ENCODE assay signal across 8 cellular contexts in genomic region chr7:516606-517456, GRCh38. TPM values are rescaled to one million over a fixed set of nuclear protein-coding genes. Genes with fewer than 3 reads are reported as not detected.
DNase-seq lines count a peak whose midpoint lies in the region; ATAC-seq and TF ChIP-seq lines count a peak whose summit lies in the region.

No MANE protein-coding gene starts in this region.

- no peaks in the 10 kb centered on the region for H3K36me3 Mint-ChIP-seq in CD8-positive, alpha-beta T cell

- no peak for TF ChIP-seq EP300 in upper lobe of left lung (IDR thresholded peaks at IDR 0.05)

- peaks cover 22% of the 10 kb centered on the region for H3K4me1 ChIP-seq in HUES64 (ENCODE audit: insufficient read depth, low read length)
- peaks cover 26% of the 10 kb centered on the region for H3K4me1 ChIP-seq in colonic mucosa
- peaks cover 11 to 24% of the 10 kb centered on the region in 2 donors for H3K4me1 ChIP-seq in lung (ENCODE audit: control insufficient read depth in 2 of 2, insufficient read depth in 2 of 2, low read length in 2 of 2)
- H3K4me1 ChIP-seq in upper lobe of left lung, result peaks cover 41 to 93% (median 65%) of the 10 kb centered on the region in 4 donors
- peaks cover 19% of the 10 kb centered on the region for H3K4me1 ChIP-seq in CD8-positive, alpha-beta T cell (ENCODE audit: insufficient read depth, low read length)

- H3K4me1 Mint-ChIP-seq in CD8-positive, alpha-beta T cell (ENCODE audit: low read depth), result peaks cover 22% of the 10 kb centered on the region

- ATAC-seq in lung (ENCODE audit: insufficient read depth, low FRiP score), result no peak
- peak in 1 of 2 donors; percentile 7 for ATAC-seq in upper lobe of left lung (ENCODE audit: low FRiP score in 2 of 2)
- no peak for ATAC-seq in CD8-positive, alpha-beta T cell
- no peak for ATAC-seq in HG03159 (IDR thresholded peaks at IDR 0.05; ENCODE audit: unreplicated experiment)

- no peak for TF ChIP-seq CTCF in AG04450 (IDR thresholded peaks at IDR 0.05; ENCODE audit: low read depth, low read length)
- no peak for TF ChIP-seq CTCF in colonic mucosa (IDR thresholded peaks at IDR 0.05)
- TF ChIP-seq CTCF in lung (IDR thresholded peaks at IDR 0.05; ENCODE audit: control extremely low read depth, extremely low read depth), result no peak
- TF ChIP-seq CTCF in upper lobe of left lung (IDR thresholded peaks at IDR 0.05), result no peak
- TF ChIP-seq CTCF in CD8-positive, alpha-beta T cell (IDR thresholded peaks at IDR 0.05), result no peak

- WGBS in HUES64, result under 1% methylated on average over 81 of the region's 83 CpGs
- WGBS in lung, 2 donors, result 3 to 6% methylated on average over 60 to 83 of the region's 83 CpGs
- WGBS in upper lobe of left lung, 2 donors, result 3 to 6% methylated on average over 18 to 55 of the region's 83 CpGs

- POLR2A ChIA-PET in AG04450 (lab: Yijun Ruan, JAX), result no interaction called here
- POLR2A ChIA-PET in CD8-positive, alpha-beta T cell (lab: Charles Lee), result no interaction called here

- H3K9ac ChIP-seq in HUES64 (ENCODE audit: low read depth, low read length), result peak overlapping the region; percentile 72
- H3K9ac ChIP-seq in colonic mucosa (ENCODE audit: low read depth in 2 of 2, low read length in 2 of 2), result peak overlapping the region; percentile 34 to 91

- intact Hi-C loops in colonic mucosa (cut with DNase I), result loop anchor here (5.0 kb wide), 1 partner anchor 185 kb away; no protein-coding TSS in a partner anchor
- intact Hi-C loops in CD8-positive, alpha-beta T cell (cut with DNase I, micrococcal nuclease), result loop anchor here in 1 of 2 experiments (5.0 kb wide), 2 partner anchors 210 to 255 kb away; partner anchors contain the start of genes DNAAF5 and PRKAR1B

- CTCF ChIA-PET in AG04450 (lab: Charles Lee), result no interaction called here
- CTCF ChIA-PET in CD8-positive, alpha-beta T cell (lab: Charles Lee), result no interaction called here

- H3K9me3 Mint-ChIP-seq in CD8-positive, alpha-beta T cell, result no peaks in the 10 kb centered on the region

- peak in 1 of 4 donors; percentile 26 for TF ChIP-seq POLR2A in upper lobe of left lung (IDR thresholded peaks at IDR 0.05)

- H3K9me3 ChIP-seq in AG04450 (ENCODE audit: control insufficient read depth, insufficient read depth, low read length) (no peaks in the 10 kb centered on the region; the same call in 1 of the 2 replicates), HUES64 (ENCODE audit: insufficient read depth, low read depth, low read length) (no peaks in the 10 kb centered on the region), colonic mucosa (no peaks in the 10 kb centered on the region), lung (ENCODE audit: control insufficient read depth in 2 of 2, insufficient read depth in 1 of 2, low read length in 1 of 2) (no peaks in the 10 kb centered on the region), upper lobe of left lung (no peaks in the 10 kb centered on the region)
- no peaks in the 10 kb centered on the region for H3K9me3 ChIP-seq in CD8-positive, alpha-beta T cell (ENCODE audit: low read length)

- H3K27me3 Mint-ChIP-seq in CD8-positive, alpha-beta T cell (ENCODE audit: low read depth), result peaks cover 28% of the 10 kb centered on the region

- peaks cover 2% of the 10 kb centered on the region; the same call in 1 of the 2 replicates for H3K36me3 ChIP-seq in HUES64 (ENCODE audit: insufficient read depth, low read length)
- H3K36me3 ChIP-seq in colonic mucosa, result no peaks in the 10 kb centered on the region
- H3K36me3 ChIP-seq in lung (ENCODE audit: control insufficient read depth in 2 of 2, insufficient read depth in 2 of 2, low read length in 2 of 2), result peaks cover 0 to 6% of the 10 kb centered on the region in 2 donors
- H3K36me3 ChIP-seq in upper lobe of left lung, result peaks cover 0 to 5% (median 2%) of the 10 kb centered on the region in 4 donors
- H3K36me3 ChIP-seq in CD8-positive, alpha-beta T cell (ENCODE audit: insufficient read depth, low read length), result no peaks in the 10 kb centered on the region

- H3K4me3 Mint-ChIP-seq in CD8-positive, alpha-beta T cell, result no peak overlapping the region

- no peak for DNase-seq in AG04450 (ENCODE audit: low read depth, low spot score)
- DNase-seq in colonic mucosa, result peak; percentile 77
- DNase-seq in lung (ENCODE audit: low spot score), result no peak
- peak in 1 of 2 donors; percentile 87 for DNase-seq in upper lobe of left lung
- no peak for DNase-seq in GM19238 (ENCODE audit: insufficient read length, low spot score)
- no peak for DNase-seq in CD8-positive, alpha-beta T cell

- no peak overlapping the region for H3K27ac Mint-ChIP-seq in CD8-positive, alpha-beta T cell

- H3K27ac ChIP-seq in AG04450 (ENCODE audit: low read depth, low read length), result no peak overlapping the region
- H3K27ac ChIP-seq in HUES64 (ENCODE audit: low read depth, low read length), result peak overlapping the region; percentile 93; the same call in 1 of the 2 replicates
- H3K27ac ChIP-seq in colonic mucosa, result peak overlapping the region; percentile 97
- peak overlapping the region; percentile 60 to 92 for H3K27ac ChIP-seq in lung (ENCODE audit: low read depth in 1 of 2, low read length in 1 of 2)
- H3K27ac ChIP-seq in upper lobe of left lung, result peak overlapping the region; percentile 57 to 91 (median 76)
- H3K27ac ChIP-seq in CD8-positive, alpha-beta T cell (ENCODE audit: low read depth, low read length), result no peak overlapping the region

- H3K27me3 ChIP-seq in AG04450 (ENCODE audit: control insufficient read depth, insufficient read depth, low read length), result peaks cover 16% of the 10 kb centered on the region
- H3K27me3 ChIP-seq in HUES64 (ENCODE audit: insufficient read depth, low read length), result peaks cover 38% of the 10 kb centered on the region
- peaks cover 17% of the 10 kb centered on the region for H3K27me3 ChIP-seq in colonic mucosa
- no peaks in the 10 kb centered on the region for H3K27me3 ChIP-seq in lung (ENCODE audit: control insufficient read depth, insufficient read depth)
- peaks cover 0 to 31% (median 12%) of the 10 kb centered on the region in 4 donors for H3K27me3 ChIP-seq in upper lobe of left lung
- peaks cover 25% of the 10 kb centered on the region for H3K27me3 ChIP-seq in CD8-positive, alpha-beta T cell (ENCODE audit: insufficient read depth, low read length)

- H3K4me3 ChIP-seq in AG04450 (ENCODE audit: low read depth, low read length), result peak overlapping the region; percentile 45
- peak overlapping the region; percentile 84 for H3K4me3 ChIP-seq in HUES64 (ENCODE audit: low read length)
- peak overlapping the region; percentile 78 for H3K4me3 ChIP-seq in colonic mucosa
- peak overlapping the region; percentile 77 for H3K4me3 ChIP-seq in lung
- peak overlapping the region; percentile 70 to 85 (median 79) for H3K4me3 ChIP-seq in upper lobe of left lung
- no peak overlapping the region for H3K4me3 ChIP-seq in CD8-positive, alpha-beta T cell (ENCODE audit: low read depth, low read length)

RNA-seq across cellular contexts. Expression of gene PDGFA, which starts 2.8 kb away (rescaled TPM):
- polyA plus RNA-seq in AG04450 (2011; rRNA removed) (2.0 and 2.2 TPM in 2 replicates), lung (10 to 100 TPM; 21.8 to 25.1 TPM)
- 5.3 and 6.3 TPM in 2 replicates for polyA minus RNA-seq in AG04450 (2011; rRNA and poly(A)+ RNA removed)
- polyA plus RNA-seq in HUES64 (2013, experiment 1 of 2), result 25.8 TPM
- 27.5 TPM for polyA plus RNA-seq in HUES64 (2013, experiment 2 of 2)
- total RNA-seq in colonic mucosa (10 to 100 TPM; 34.9 to 50.5 TPM), lung (10 to 100 TPM; 26.1 to 40.6 TPM), upper lobe of left lung (10 to 100 TPM; 23.0 to 73.3 (median 44.6) TPM)
- total RNA-seq in CD8-positive, alpha-beta T cell, result 1 to 10 TPM; 2.1 to 2.3 TPM

Comparison
In these comparisons a context has a peak if more than half of its experiments do, and no peak if none do; other contexts are left out.
1. H3K27ac ChIP-seq: peak in HUES64 (single experiment), colonic mucosa (single experiment), lung (2 of 2) and upper lobe of left lung (4 of 4); none in AG04450 (single experiment) and CD8-positive, alpha-beta T cell (single experiment).
2. RNA of gene PDGFA, which starts 2.8 kb away (total RNA-seq): 34.9 to 50.5 TPM in colonic mucosa, 23.0 to 73.3 TPM in upper lobe of left lung and 26.1 to 40.6 TPM in lung; 2.1 to 2.3 TPM in CD8-positive, alpha-beta T cell; every median in the first group is over 4 times any median in the second.